ENCODE assay signal across 8 cellular contexts in genomic region chrX:130523460-130524394, GRCh38.
DNase-seq lines count a peak whose midpoint lies in the region; ATAC-seq and TF ChIP-seq lines count a peak whose summit lies in the region.

No MANE protein-coding gene starts in this region.

- no peak for TF ChIP-seq POLR2A in body of pancreas (IDR thresholded peaks at IDR 0.05)

- BruUV-seq in Calu3 (replicated peaks; lab: Mats Ljungman, UMichigan) = no TSS peak
- BruUV-seq in OCI-LY7 (replicated peaks; lab: Mats Ljungman, UMichigan) = no TSS peak

- H2AFZ ChIP-seq in OCI-LY7 (ENCODE audit: low read length) = no peak overlapping the region

- TF ChIP-seq CTCF in Calu3 (IDR thresholded peaks at IDR 0.05; ENCODE audit: unreplicated experiment) (no peak), body of pancreas (IDR thresholded peaks at IDR 0.05) (no peak), OCI-LY7 (conservative IDR thresholded peaks at IDR 0.05; ENCODE audit: low read length) (no peak)

- H3K36me3 Mint-ChIP-seq in Calu3 (ENCODE audit: insufficient read depth, unreplicated experiment) = peaks cover 7% of the 10 kb centered on the region
- H3K36me3 Mint-ChIP-seq in stimulated activated naive B cell treated with anti-CD40 and anti-IgM and Interleukin-4, amounts not matched to agents 10 μg/mL and 1 μg/mL and 100 μg/mL, for 72 hours = no peaks in the 10 kb centered on the region

- H3K4me2 ChIP-seq in OCI-LY7 (ENCODE audit: low read length) = no peak overlapping the region

- 7 to 32% methylated on average over 12 to 38 of the region's 42 CpGs for WGBS in body of pancreas, 2 donors

- no peak overlapping the region for H3K4me3 ChIP-seq in body of pancreas
- H3K4me3 ChIP-seq in OCI-LY7 (ENCODE audit: low read depth, low read length, poor library complexity, severe bottlenecking) = no peak overlapping the region

- no peaks in the 10 kb centered on the region for H3K4me1 Mint-ChIP-seq in Calu3 (ENCODE audit: low read depth, unreplicated experiment)
- H3K4me1 Mint-ChIP-seq in stimulated activated naive B cell treated with anti-CD40 and anti-IgM and Interleukin-4, amounts not matched to agents 10 μg/mL and 1 μg/mL and 100 μg/mL, for 72 hours = peaks cover 0 to 5% of the 10 kb centered on the region in 2 donors

- H3K9me3 Mint-ChIP-seq in Calu3 (ENCODE audit: low read depth, unreplicated experiment) = no peaks in the 10 kb centered on the region
- no peaks in the 10 kb centered on the region for H3K9me3 Mint-ChIP-seq in stimulated activated naive B cell treated with anti-CD40 and anti-IgM and Interleukin-4, amounts not matched to agents 10 μg/mL and 1 μg/mL and 100 μg/mL, for 72 hours

- intact Hi-C loops in Calu3 (cut with micrococcal nuclease; ENCODE audit: unreplicated experiment) (no loop called here), body of pancreas (cut with DNase I) (no loop called here), OCI-LY7 (cut with micrococcal nuclease; ENCODE audit: unreplicated experiment) (no loop called here)

- H3K79me2 ChIP-seq in OCI-LY7 (ENCODE audit: insufficient read depth, low read depth, low read length) = no peaks in the 10 kb centered on the region

- POLR2A ChIA-PET in OCI-LY7 (lab: Charles Lee) = no interaction called here

- no peaks in the 10 kb centered on the region for H3K4me1 ChIP-seq in body of pancreas
- no peaks in the 10 kb centered on the region for H3K4me1 ChIP-seq in OCI-LY7 (ENCODE audit: insufficient read depth, low read length, poor library complexity, severe bottlenecking)

- H3K36me3 ChIP-seq in body of pancreas (replicated peaks in 1 of 2; ENCODE audit: insufficient read depth in 1 of 2, low read depth in 2 of 2) = no peaks in the 10 kb centered on the region
- H3K36me3 ChIP-seq in OCI-LY7 (ENCODE audit: insufficient read depth, low read length) = no peaks in the 10 kb centered on the region

- no peak overlapping the region for H3K27ac ChIP-seq in body of pancreas
- no peak overlapping the region for H3K27ac ChIP-seq in OCI-LY7 (ENCODE audit: low read depth, low read length, poor library complexity, severe bottlenecking)

- no peaks in the 10 kb centered on the region for H3K27me3 ChIP-seq in body of pancreas

- H3K9me3 ChIP-seq in body of pancreas (no peaks in the 10 kb centered on the region), OCI-LY7 (ENCODE audit: low read length) (no peaks in the 10 kb centered on the region)

- no peak overlapping the region for H3K27ac Mint-ChIP-seq in Calu3 (ENCODE audit: unreplicated experiment)
- no peak overlapping the region for H3K27ac Mint-ChIP-seq in stimulated activated naive B cell treated with anti-CD40 and anti-IgM and Interleukin-4, amounts not matched to agents 10 μg/mL and 1 μg/mL and 100 μg/mL, for 72 hours

- DNase-seq in Calu3 (peak; percentile 47), NCI-H1105 treated with DMSO at 0.1 percent for 48 hours (lab: John Stamatoyannopoulos, UW) (peak; percentile 35), body of pancreas (peak; percentile 26 to 60 (median 47)), islet precursor cell (peak; percentile 72), OCI-LY7 (ENCODE audit: low spot score) (no peak)
- no peak for DNase-seq in stimulated activated naive B cell treated with anti-CD40 and anti-IgM and Interleukin-4, amounts not matched to agents 10 μg/mL and 1 μg/mL and 100 μg/mL, for 72 hours
- DNase-seq in activated effector memory CD4-positive, alpha-beta T cell treated with anti-CD3 and anti-CD28 coated beads, Interleukin-2, amount 50 U/mL, for 16 hours = no peak
- DNase-seq in activated effector memory CD4-positive, alpha-beta T cell treated with Interleukin-2 at 50 U/mL for 16 hours = no peak

- H3K9me2 ChIP-seq in OCI-LY7 (ENCODE audit: insufficient read depth, low read length) = no peaks in the 10 kb centered on the region

- peak overlapping the region; percentile 70 for H3K4me3 Mint-ChIP-seq in Calu3 (ENCODE audit: low read depth, unreplicated experiment)
- peak overlapping the region; percentile 61 to 71 for H3K4me3 Mint-ChIP-seq in stimulated activated naive B cell treated with anti-CD40 and anti-IgM and Interleukin-4, amounts not matched to agents 10 μg/mL and 1 μg/mL and 100 μg/mL, for 72 hours

- H4K20me1 ChIP-seq in OCI-LY7 (ENCODE audit: insufficient read depth, low read length) = no peaks in the 10 kb centered on the region

- ATAC-seq in body of pancreas = peak; percentile 40
- peak; percentile 50 to 65 for ATAC-seq in stimulated activated naive B cell treated with anti-CD40 and anti-IgM and Interleukin-4, amounts not matched to agents 10 μg/mL and 1 μg/mL and 100 μg/mL, for 72 hours (replicated peaks)

- H3K27me3 Mint-ChIP-seq in Calu3 (ENCODE audit: unreplicated experiment) = no peaks in the 10 kb centered on the region
- peaks cover 0 to 6% of the 10 kb centered on the region in 2 donors for H3K27me3 Mint-ChIP-seq in stimulated activated naive B cell treated with anti-CD40 and anti-IgM and Interleukin-4, amounts not matched to agents 10 μg/mL and 1 μg/mL and 100 μg/mL, for 72 hours

- CTCF ChIA-PET in Calu3 (lab: Charles Lee) = no interaction called here
- CTCF ChIA-PET in OCI-LY7 (lab: Charles Lee; ENCODE audit: unreplicated experiment) = no interaction called here

Comparison
In these comparisons a context has a peak if more than half of its experiments do, and no peak if none do; other contexts are left out.
1. DNase-seq: peak in Calu3 (single experiment), NCI-H1105 treated with DMSO at 0.1 percent for 48 hours (single experiment), body of pancreas (4 of 4) and islet precursor cell (single experiment); none in stimulated activated naive B cell treated with anti-CD40 and anti-IgM and Interleukin-4, amounts not matched to agents 10 μg/mL and 1 μg/mL and 100 μg/mL, for 72 hours (single experiment), activated effector memory CD4-positive, alpha-beta T cell treated with anti-CD3 and anti-CD28 coated beads, Interleukin-2, amount 50 U/mL, for 16 hours (single experiment), activated effector memory CD4-positive, alpha-beta T cell treated with Interleukin-2 at 50 U/mL for 16 hours (single experiment) and OCI-LY7 (single experiment).